32 cellular contexts compared by ENCODE assay signal in genomic region chr5:62374090-62374489, GRCh38.
"Had no signal": no experiment of that assay in that cellular context is flagged by ENCODE, and none has a peak within 500 bp of the region (broad histone marks: within the 10 kb centered on the region; RNA-seq: fewer than 3 reads in every experiment).

No MANE protein-coding gene starts in this region.

- H3K36me3 Mint-ChIP-seq: natural killer cell had no signal

- H3K27me3 ChIP-seq: left lung, neural progenitor cell, neutrophil, right atrium auricular region, right lobe of liver, stomach, testis, thyroid gland, transverse colon, upper lobe of left lung, vagina had no signal

- H3K9me3 Mint-ChIP-seq: immature natural killer cell; mesothelial cell of epicardium; naive B cell; natural killer cell; nephron progenitor cell; neural progenitor cell; stimulated activated naive B cell treated with anti-CD40 and anti-IgM and Interleukin-4, amounts not matched to agents 10 μg/mL and 1 μg/mL and 100 μg/mL, for 72 hours had no signal

- H3K4me3 Mint-ChIP-seq: immature natural killer cell; mesothelial cell of epicardium; naive B cell; natural killer cell; nephron progenitor cell; neural progenitor cell; stimulated activated naive B cell treated with anti-CD40 and anti-IgM and Interleukin-4, amounts not matched to agents 10 μg/mL and 1 μg/mL and 100 μg/mL, for 72 hours had no signal

- H3K4me3 ChIP-seq: left lung, lower lobe of right lung, neural progenitor cell, right atrium auricular region, right lobe of liver, smooth muscle cell, stomach, testis, thyroid gland, transverse colon, upper lobe of left lung, vagina had no signal

- H3K79me2 ChIP-seq: parathyroid adenoma had no signal

- H3K27me3 Mint-ChIP-seq: naive B cell; stimulated activated naive B cell treated with anti-CD40 and anti-IgM and Interleukin-4, amounts not matched to agents 10 μg/mL and 1 μg/mL and 100 μg/mL, for 72 hours had no signal

- H3K4me2 ChIP-seq: neural progenitor cell, smooth muscle cell had no signal

- H3K4me1 ChIP-seq: left lung, lower lobe of right lung, neural progenitor cell, parathyroid adenoma, right atrium auricular region, right lobe of liver, testis, thyroid gland, transverse colon, upper lobe of left lung, vagina had no signal

- H3K4me1 Mint-ChIP-seq: immature natural killer cell; mesothelial cell of epicardium; naive B cell; natural killer cell; neural progenitor cell; stimulated activated naive B cell treated with anti-CD40 and anti-IgM and Interleukin-4, amounts not matched to agents 10 μg/mL and 1 μg/mL and 100 μg/mL, for 72 hours had no signal

- ATAC-seq: left colon; left lung; lower lobe of right lung; natural killer cell; right lobe of liver; stimulated activated naive B cell treated with anti-CD40 and anti-IgM and Interleukin-4, amounts not matched to agents 10 μg/mL and 1 μg/mL and 100 μg/mL, for 72 hours had no signal

- H3K27ac ChIP-seq: left lung, lower lobe of right lung, neural progenitor cell, neutrophil, parathyroid adenoma, right atrium auricular region, right lobe of liver, stomach, testis, thyroid gland, transverse colon, upper lobe of left lung, vagina had no signal

- H3K27ac Mint-ChIP-seq: mesothelial cell of epicardium; natural killer cell; nephron progenitor cell; neural progenitor cell; stimulated activated naive B cell treated with anti-CD40 and anti-IgM and Interleukin-4, amounts not matched to agents 10 μg/mL and 1 μg/mL and 100 μg/mL, for 72 hours had no signal

- DNase-seq: hypothalamus; immature natural killer cell; kidney; left colon; left lung; lower lobe of right lung; mammary epithelial cell; mesendoderm; naive B cell; natural killer cell; nephron progenitor cell; occipital lobe; right lobe of liver; stimulated activated CD4-positive, alpha-beta T cell treated with anti-CD3 and anti-CD28 coated beads, Interleukin-1b, Interleukin-23, amount 100 ng/mL, for 48 hours; stimulated activated CD4-positive, alpha-beta T cell treated with anti-CD3 and anti-CD28 coated beads, Interleukin-2, amount 100 ng/mL, for 48 hours; stimulated activated CD4-positive, alpha-beta T cell treated with anti-CD3 and anti-CD28 coated beads, Interleukin-4, amount 100 ng/mL, for 4 hours; stimulated activated CD8-positive, alpha-beta memory T cell treated with anti-CD3 and anti-CD28 coated beads, Interleukin-4, amount 100 ng/mL, for 48 hours; stimulated activated naive B cell treated with anti-CD40 and anti-IgM and Interleukin-4, amounts not matched to agents 10 μg/mL and 1 μg/mL and 100 μg/mL, for 72 hours; stimulated activated naive CD8-positive, alpha-beta T cell treated with anti-CD3 and anti-CD28 coated beads, Interleukin-15, Interleukin-2, amounts not matched to agents 100 U/mL and 50 U/mL, for 24 hours; stomach; testis; thyroid gland; transverse colon; upper lobe of left lung had no signal

- FAIRE-seq: islet of Langerhans, kidney had no signal

- H3K9ac ChIP-seq: neural progenitor cell, parathyroid adenoma had no signal

- H2AFZ ChIP-seq: neural progenitor cell, parathyroid adenoma had no signal

- H3K9me3 ChIP-seq: left lung, lower lobe of right lung, neutrophil, right atrium auricular region, right lobe of liver, stomach, testis, thyroid gland, transverse colon, upper lobe of left lung, vagina had no signal
